In genomic region chr16:89363621-89364393, GRCh38 we compare ENCODE assay signal across 8 cellular contexts.
DNase-seq lines count a peak whose midpoint lies in the region; ATAC-seq and TF ChIP-seq lines count a peak whose summit lies in the region.

No MANE protein-coding gene starts in this region.

- no peaks in the 10 kb centered on the region for H3K27me3 Mint-ChIP-seq in nephron (ENCODE audit: low read depth)

- TF ChIP-seq CTCF in nephron (IDR thresholded peaks at IDR 0.05; ENCODE audit: unreplicated experiment in 3 of 3), result no peak

- no peaks in the 10 kb centered on the region for H3K9me3 Mint-ChIP-seq in nephron

- no peak overlapping the region for H3K27ac ChIP-seq in caudate nucleus (ENCODE audit: low read depth, low read length)

- no peak for ATAC-seq in GM19452 (IDR thresholded peaks at IDR 0.05; ENCODE audit: unreplicated experiment)

- H3K4me1 Mint-ChIP-seq in nephron, result peaks cover 77% of the 10 kb centered on the region

- DNase-seq in NOMO-1 treated with DMSO at 0.1 percent for 48 hours (lab: John Stamatoyannopoulos, UW; ENCODE audit: unreplicated experiment) (peak; percentile 38), NOMO-1 treated with dmso at 0.1 percent for 144 hours (lab: John Stamatoyannopoulos, UW; ENCODE audit: unreplicated experiment) (no peak), T-helper 9 cell (peak; percentile 36), dermis microvascular lymphatic vessel endothelial cell (ENCODE audit: low read depth in 2 of 2) (peak; percentile 71 to 95), NCI-H2227 treated with DMSO at 0.1 percent for 48 hours (lab: John Stamatoyannopoulos, UW) (no peak), caudate nucleus (lab: John Stamatoyannopoulos, UW) (no peak)

- H3K27ac Mint-ChIP-seq in nephron, result peak overlapping the region in 2 of 3 experiments; percentile 5 to 31

- no peaks in the 10 kb centered on the region for H3K36me3 Mint-ChIP-seq in nephron (ENCODE audit: low read depth)

- no peak overlapping the region for H3K4me3 Mint-ChIP-seq in nephron

Comparison
In these comparisons a context has a peak if more than half of its experiments do, and no peak if none do; other contexts are left out.
1. DNase-seq: peak in NOMO-1 treated with DMSO at 0.1 percent for 48 hours (single experiment), T-helper 9 cell (single experiment) and dermis microvascular lymphatic vessel endothelial cell (2 of 2); none in NOMO-1 treated with dmso at 0.1 percent for 144 hours (single experiment), NCI-H2227 treated with DMSO at 0.1 percent for 48 hours (single experiment) and caudate nucleus (0 of 61).